Comparison of ENCODE assay signal across 18 cellular contexts in the genomic region with DNA sequence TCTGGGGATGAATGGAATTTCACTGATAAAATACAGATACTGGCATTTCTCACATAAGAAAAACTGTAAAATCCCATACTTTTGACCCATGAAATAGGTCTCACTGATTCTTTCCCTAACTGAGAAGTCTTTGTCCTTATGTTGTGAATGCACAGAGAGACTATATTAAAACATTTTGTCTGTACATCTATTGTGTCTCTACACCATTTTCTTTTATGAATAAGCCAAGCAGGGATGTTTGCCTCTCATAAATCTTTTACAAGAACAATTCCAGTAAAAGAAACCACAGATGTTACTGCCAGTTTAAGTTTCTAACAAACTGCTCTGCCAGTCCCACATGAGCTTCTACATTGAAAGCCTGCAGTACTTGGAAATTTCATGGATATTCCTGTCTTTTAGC.
"Had no signal": no experiment of that assay in that cellular context is flagged by ENCODE, and none has a peak within 500 bp of the region (broad histone marks: within the 10 kb centered on the region; RNA-seq: fewer than 3 reads in every experiment).

No MANE protein-coding gene starts in this region.

- FAIRE-seq: endometrium had no signal

- H3K27ac ChIP-seq: ascending aorta had no signal

- H3K36me3 ChIP-seq: ascending aorta had no signal

- H3K4me3 ChIP-seq: ascending aorta had no signal

- H3K27me3 ChIP-seq: ascending aorta had no signal

- H3K9me3 ChIP-seq: ascending aorta had no signal

- DNase-seq: activated CD4-positive, alpha-beta T cell treated with anti-CD3 and anti-CD28 coated beads, Interleukin-2, amount 50 U/mL, for 1 hour; activated CD8-positive, alpha-beta memory T cell treated with anti-CD3 and anti-CD28 coated beads for 24 hours; activated CD8-positive, alpha-beta memory T cell treated with anti-CD3 and anti-CD28 coated beads, Interleukin-2, amount 50 U/mL, for 48 hours; activated effector memory CD4-positive, alpha-beta T cell treated with Interleukin-2 at 50 U/mL for 16 hours; activated naive CD4-positive, alpha-beta T cell treated with anti-CD3 and anti-CD28 coated beads, Interleukin-2, amount 10 ng/mL, durations not matched to agents 7 days and 5 days; activated naive CD8-positive, alpha-beta T cell treated with anti-CD3 and anti-CD28 coated beads, Interleukin-2, amount 50 U/mL, for 24 hours; activated T-cell treated with anti-CD3 and anti-CD28 coated beads, Interleukin-2, amount 50 U/mL, for 48 hours; cortex of kidney; erythroblast; mesenchymal stem cell; nucleus accumbens; posterior cingulate gyrus; stimulated activated CD4-positive, alpha-beta T cell treated with anti-CD3 and anti-CD28 coated beads, Interleukin-2, amount 100 ng/mL, for 24 hours; stimulated activated naive CD8-positive, alpha-beta T cell treated with anti-CD3 and anti-CD28 coated beads, Interleukin-15, amount 100 ng/mL, for 72 hours; T-cell; T-helper 9 cell had no signal
